Comparison of ENCODE assay signal across 29 cellular contexts in the genomic region with DNA sequence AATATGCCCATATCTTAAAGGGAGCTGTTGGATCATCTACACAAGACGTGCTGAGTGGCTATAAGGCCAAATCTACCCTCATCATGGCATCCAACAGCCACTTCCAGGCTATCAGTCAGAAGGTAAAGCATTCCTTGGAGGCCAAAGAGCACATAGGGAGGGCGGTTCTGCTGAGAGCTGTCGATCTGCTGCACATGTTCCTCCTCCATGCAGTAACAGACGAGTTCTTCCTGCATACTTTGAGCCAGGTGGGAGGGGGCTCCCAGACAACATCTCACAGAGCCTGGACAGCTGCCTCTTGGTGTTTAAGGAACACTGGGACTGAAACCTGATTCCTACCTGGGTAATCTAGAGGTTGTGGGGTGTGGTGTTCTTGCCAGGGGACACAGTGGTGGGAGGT.
"Had no signal": no experiment of that assay in that cellular context is flagged by ENCODE, and none has a peak within 500 bp of the region (broad histone marks: within the 10 kb centered on the region; RNA-seq: fewer than 3 reads in every experiment).

No MANE protein-coding gene starts in this region.

- H3K27ac ChIP-seq: body of pancreas, foreskin keratinocyte, neural progenitor cell, tibial nerve, VCaP had no signal

- ATAC-seq: activated CD4-positive, CD25-positive, alpha-beta regulatory T cell treated with anti-CD3 and anti-CD28 coated beads, Interleukin-2, amount 50 U/mL, for 24 hours; body of pancreas; foreskin keratinocyte; heart left ventricle; natural killer cell; right cardiac atrium had no signal

- H3K4me3 ChIP-seq: adrenal gland, body of pancreas, esophagus muscularis mucosa, heart left ventricle, neural progenitor cell, tibial nerve had no signal

- H3K4me2 ChIP-seq: neural progenitor cell had no signal

- H2AFZ ChIP-seq: neural progenitor cell had no signal

- H3K9me3 ChIP-seq: adrenal gland, body of pancreas, esophagus muscularis mucosa, heart left ventricle, tibial nerve had no signal

- DNase-seq: activated CD4-positive, alpha-beta T cell treated with anti-CD3 and anti-CD28 coated beads for 48 hours; activated CD4-positive, alpha-beta T cell treated with anti-CD3 and anti-CD28 coated beads, Interleukin-2, amount 50 U/mL, for 48 hours; activated CD8-positive, alpha-beta memory T cell treated with anti-CD3 and anti-CD28 coated beads for 24 hours; activated effector memory CD4-positive, alpha-beta T cell treated with anti-CD3 and anti-CD28 coated beads, Interleukin-2, amount 50 U/mL, for 16 hours; activated naive CD4-positive, alpha-beta T cell treated with anti-CD3 and anti-CD28 coated beads for 36 hours; activated naive CD8-positive, alpha-beta T cell treated with anti-CD3 and anti-CD28 coated beads for 36 hours; activated T-cell treated with anti-CD3 and anti-CD28 coated beads, Interleukin-2, amount 50 U/mL, for 1 hour; adrenal gland; aorta; body of pancreas; dermis blood vessel endothelial cell; effector CD4-positive, alpha-beta T cell; foreskin keratinocyte; heart left ventricle; hypothalamus; kidney glomerular epithelial cell; natural killer cell; occipital lobe; posterior cingulate gyrus; right cardiac atrium; stimulated activated CD4-positive, alpha-beta T cell treated with anti-CD3 and anti-CD28 coated beads, Interleukin-2, amount 100 ng/mL, for 48 hours; stimulated activated naive CD4-positive, alpha-beta T cell treated with Interleukin-2 at 50 U/mL for 16 hours had no signal

- H3K9ac ChIP-seq: neural progenitor cell had no signal

- H3K27me3 ChIP-seq: adrenal gland, body of pancreas, esophagus muscularis mucosa, foreskin keratinocyte, heart left ventricle, neural progenitor cell, tibial nerve had no signal

- H3K36me3 ChIP-seq: adrenal gland, esophagus muscularis mucosa, heart left ventricle, neural progenitor cell, tibial nerve had no signal

- FAIRE-seq: colon, TTC549 had no signal

- H3K4me1 ChIP-seq: foreskin keratinocyte, neural progenitor cell had no signal
